ENCODE assay signal across 11 cellular contexts in genomic region chr11:9047986-9048522, GRCh38.
DNase-seq lines count a peak whose midpoint lies in the region; ATAC-seq lines count a peak whose summit lies in the region.
"Had no signal": no experiment of that assay in that cellular context is flagged by ENCODE, and none has a peak within 500 bp of the region (broad histone marks: within the 10 kb centered on the region; RNA-seq: fewer than 3 reads in every experiment).

No MANE protein-coding gene starts in this region.

- no peaks in the 10 kb centered on the region for H3K36me3 ChIP-seq in neuron (ENCODE audit: insufficient read depth, low read length)
- H3K36me3 ChIP-seq: Peyer's patch had no signal

- no peak for ATAC-seq in HG02642 (IDR thresholded peaks at IDR 0.05; ENCODE audit: poor library complexity, unreplicated experiment)
- ATAC-seq in HG03354 (IDR thresholded peaks at IDR 0.05; ENCODE audit: poor library complexity, severe bottlenecking, unreplicated experiment): no peak
- ATAC-seq: stimulated activated effector memory CD8-positive, alpha-beta T cell treated with anti-CD3 and anti-CD28 coated beads, Interleukin-12 subunit alpha, Interleukin-12 subunit beta, amount 100 ng/mL, for 72 hours had no signal

- H3K4me3 ChIP-seq in neuron (ENCODE audit: low read length): no peak overlapping the region
- H3K4me3 ChIP-seq: Peyer's patch had no signal

- peak overlapping the region; percentile 0 for H2AFZ ChIP-seq in neuron (ENCODE audit: low read depth, low read length)

- no peaks in the 10 kb centered on the region for H3K27me3 ChIP-seq in neuron (ENCODE audit: insufficient read depth, low read length)
- H3K27me3 ChIP-seq: Peyer's patch had no signal

- peaks cover 12% of the 10 kb centered on the region for H3K4me1 ChIP-seq in neuron (ENCODE audit: insufficient read depth, low read length)

- DNase-seq in D341Med (ENCODE audit: low spot score) (peak; percentile 61), NCI-H2171 treated with DMSO at 0.1 percent for 48 hours (lab: John Stamatoyannopoulos, UW) (peak; percentile 86), fibroblast of the conjunctiva (ENCODE audit: low read depth) (peak; percentile 49), GDM1 (lab: John Stamatoyannopoulos, UW) (no peak)
- no peak for DNase-seq in activated naive CD4-positive, alpha-beta T cell treated with anti-CD3 and anti-CD28 coated beads, Interleukin-2, amount 50 U/mL, for 16 hours
- DNase-seq: NCI-H2029, Peyer's patch had no signal

- no peaks in the 10 kb centered on the region for H3K9me3 ChIP-seq in neuron (ENCODE audit: low read length)
- H3K9me3 ChIP-seq: Peyer's patch had no signal

Comparison
In these comparisons a context has a peak if more than half of its experiments do, and no peak if none do; other contexts are left out.
1. DNase-seq: peak in D341Med (single experiment), NCI-H2171 treated with DMSO at 0.1 percent for 48 hours (single experiment) and fibroblast of the conjunctiva (single experiment); none in GDM1 (single experiment) and activated naive CD4-positive, alpha-beta T cell treated with anti-CD3 and anti-CD28 coated beads, Interleukin-2, amount 50 U/mL, for 16 hours (single experiment).